Comparison of ENCODE assay signal across 8 cellular contexts in genomic region chr20:10551732-10552724, GRCh38.
DNase-seq lines count a peak whose midpoint lies in the region; ATAC-seq and TF ChIP-seq lines count a peak whose summit lies in the region.

No MANE protein-coding gene starts in this region.

- no peak overlapping the region for H3K27ac Mint-ChIP-seq in activated CD4-positive, alpha-beta T cell treated with anti-CD3 and anti-CD28 coated beads, Interleukin-2, amount 10 ng/mL, durations not matched to agents 24 days and 14 days

- H3K27ac ChIP-seq in ascending aorta (peak overlapping the region; percentile 28 to 61), lower lobe of right lung (no peak overlapping the region)

- H3K9me3 ChIP-seq in ascending aorta = no peaks in the 10 kb centered on the region
- H3K9me3 ChIP-seq in lower lobe of right lung = no peaks in the 10 kb centered on the region

- H3K36me3 ChIP-seq in ascending aorta (no peaks in the 10 kb centered on the region), lower lobe of right lung (no peaks in the 10 kb centered on the region)

- no peaks in the 10 kb centered on the region for H3K27me3 Mint-ChIP-seq in activated CD4-positive, alpha-beta T cell treated with anti-CD3 and anti-CD28 coated beads, Interleukin-2, amount 10 ng/mL, durations not matched to agents 24 days and 14 days

- no peak overlapping the region for H3K4me3 Mint-ChIP-seq in activated CD4-positive, alpha-beta T cell treated with anti-CD3 and anti-CD28 coated beads, Interleukin-2, amount 10 ng/mL, durations not matched to agents 24 days and 14 days

- peaks cover 24% of the 10 kb centered on the region for H3K4me1 Mint-ChIP-seq in activated CD4-positive, alpha-beta T cell treated with anti-CD3 and anti-CD28 coated beads, Interleukin-2, amount 10 ng/mL, durations not matched to agents 24 days and 14 days

- H3K27me3 ChIP-seq in ascending aorta (no peaks in the 10 kb centered on the region), lower lobe of right lung (ENCODE audit: low read depth) (no peaks in the 10 kb centered on the region)

- intact Hi-C loops in activated CD4-positive, alpha-beta T cell treated with anti-CD3 and anti-CD28 coated beads, Interleukin-2, amount 10 ng/mL, durations not matched to agents 24 days and 14 days (cut with micrococcal nuclease) = loop anchor here (2.0 to 5.0 kb wide), 2 partner anchors 31 to 720 kb away; no protein-coding TSS in a partner anchor
- intact Hi-C loops in ascending aorta (cut with DNase I) (loop anchor here (2.0 to 10.0 kb wide), 6 partner anchors 77 to 990 kb away; no protein-coding TSS in a partner anchor), lower lobe of right lung (cut with DNase I) (loop anchor here (10.0 kb wide), 1 partner anchor 993 kb away; no protein-coding TSS in a partner anchor)

- H3K36me3 Mint-ChIP-seq in activated CD4-positive, alpha-beta T cell treated with anti-CD3 and anti-CD28 coated beads, Interleukin-2, amount 10 ng/mL, durations not matched to agents 24 days and 14 days (ENCODE audit: low read depth) = no peaks in the 10 kb centered on the region

- H3K4me3 ChIP-seq in ascending aorta (no peak overlapping the region), lower lobe of right lung (no peak overlapping the region)

- H3K4me1 ChIP-seq in ascending aorta (peaks cover 0 to 36% of the 10 kb centered on the region in 2 donors), lower lobe of right lung (peaks cover 17% of the 10 kb centered on the region)

- peak; percentile 78 for ATAC-seq in HG02852 (IDR thresholded peaks at IDR 0.05; ENCODE audit: unreplicated experiment)
- no peak for ATAC-seq in lower lobe of right lung

- peak; percentile 39 for DNase-seq in activated CD4-positive, alpha-beta T cell treated with anti-CD3 and anti-CD28 coated beads for 48 hours
- DNase-seq in activated CD4-positive, alpha-beta T cell treated with anti-CD3 and anti-CD28 coated beads, Interleukin-2, amount 10 ng/mL, durations not matched to agents 24 days and 14 days = no peak
- DNase-seq in ascending aorta (ENCODE audit: low spot score in 2 of 2) (no peak), NCI-H187 (lab: John Stamatoyannopoulos, UW) (no peak), lower lobe of right lung (no peak), glomerular visceral epithelial cell (ENCODE audit: extremely low spot score) (no peak)
- DNase-seq in stimulated activated CD4-positive, alpha-beta T cell treated with anti-CD3 and anti-CD28 coated beads, Interleukin-4, amount 100 ng/mL, for 24 hours = peak; percentile 31

- TF ChIP-seq CTCF in ascending aorta (IDR thresholded peaks at IDR 0.05) (no peak), lower lobe of right lung (IDR thresholded peaks at IDR 0.05) (no peak)

- no peaks in the 10 kb centered on the region for H3K9me3 Mint-ChIP-seq in activated CD4-positive, alpha-beta T cell treated with anti-CD3 and anti-CD28 coated beads, Interleukin-2, amount 10 ng/mL, durations not matched to agents 24 days and 14 days

Comparison
In these comparisons a context has a peak if more than half of its experiments do, and no peak if none do; other contexts are left out.
1. DNase-seq: peak in activated CD4-positive, alpha-beta T cell treated with anti-CD3 and anti-CD28 coated beads for 48 hours (single experiment) and stimulated activated CD4-positive, alpha-beta T cell treated with anti-CD3 and anti-CD28 coated beads, Interleukin-4, amount 100 ng/mL, for 24 hours (single experiment); none in activated CD4-positive, alpha-beta T cell treated with anti-CD3 and anti-CD28 coated beads, Interleukin-2, amount 10 ng/mL, durations not matched to agents 24 days and 14 days (single experiment), ascending aorta (0 of 2), NCI-H187 (0 of 2), lower lobe of right lung (single experiment) and glomerular visceral epithelial cell (single experiment).